ENCODE assay signal across 1 cellular context in the genomic region with DNA sequence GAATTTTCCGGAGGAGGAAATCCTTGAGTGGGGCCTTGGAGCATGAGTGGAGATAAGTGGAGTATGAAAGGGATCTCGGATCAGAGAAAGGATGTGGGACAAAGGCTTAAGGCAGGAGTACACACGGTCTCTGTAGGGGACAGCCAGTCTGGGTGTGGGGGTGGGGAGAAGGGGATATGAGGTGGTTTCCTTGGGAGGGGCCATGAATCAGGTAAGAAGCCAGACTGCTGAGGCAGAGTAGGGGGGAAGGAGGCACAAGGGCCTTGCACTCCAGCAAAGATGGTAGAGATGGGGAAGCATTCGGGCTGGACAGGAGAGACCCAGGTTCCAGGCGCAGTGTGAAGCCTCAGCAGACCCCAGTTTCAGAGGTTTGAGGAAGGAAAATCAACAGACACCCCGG.
A peak's percentile ranks its signal among the peaks of the same experiment; 100 is the strongest.
TF ChIP-seq lines count a peak whose summit lies in the region.

No MANE protein-coding gene starts in this region.

TF ChIP-seq in K562, 482 proteins besides CTCF, POLR2A, EP300 and RAD21:
- TF ChIP-seq, protein P1, sequence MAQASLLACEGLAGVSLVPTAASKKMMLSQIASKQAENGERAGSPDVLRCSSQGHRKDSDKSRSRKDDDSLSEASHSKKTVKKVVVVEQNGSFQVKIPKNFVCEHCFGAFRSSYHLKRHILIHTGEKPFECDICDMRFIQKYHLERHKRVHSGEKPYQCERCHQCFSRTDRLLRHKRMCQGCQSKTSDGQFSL (CRISPR knock-in tag; IDR thresholded peaks at IDR 0.05), result 0 out of 2 replicates have a peak, but pooled peaks have one; percentile 5
- TF ChIP-seq, protein P1 (tag; IDR thresholded peaks at IDR 0.05), result no peak
- TF ChIP-seq, protein P2, sequence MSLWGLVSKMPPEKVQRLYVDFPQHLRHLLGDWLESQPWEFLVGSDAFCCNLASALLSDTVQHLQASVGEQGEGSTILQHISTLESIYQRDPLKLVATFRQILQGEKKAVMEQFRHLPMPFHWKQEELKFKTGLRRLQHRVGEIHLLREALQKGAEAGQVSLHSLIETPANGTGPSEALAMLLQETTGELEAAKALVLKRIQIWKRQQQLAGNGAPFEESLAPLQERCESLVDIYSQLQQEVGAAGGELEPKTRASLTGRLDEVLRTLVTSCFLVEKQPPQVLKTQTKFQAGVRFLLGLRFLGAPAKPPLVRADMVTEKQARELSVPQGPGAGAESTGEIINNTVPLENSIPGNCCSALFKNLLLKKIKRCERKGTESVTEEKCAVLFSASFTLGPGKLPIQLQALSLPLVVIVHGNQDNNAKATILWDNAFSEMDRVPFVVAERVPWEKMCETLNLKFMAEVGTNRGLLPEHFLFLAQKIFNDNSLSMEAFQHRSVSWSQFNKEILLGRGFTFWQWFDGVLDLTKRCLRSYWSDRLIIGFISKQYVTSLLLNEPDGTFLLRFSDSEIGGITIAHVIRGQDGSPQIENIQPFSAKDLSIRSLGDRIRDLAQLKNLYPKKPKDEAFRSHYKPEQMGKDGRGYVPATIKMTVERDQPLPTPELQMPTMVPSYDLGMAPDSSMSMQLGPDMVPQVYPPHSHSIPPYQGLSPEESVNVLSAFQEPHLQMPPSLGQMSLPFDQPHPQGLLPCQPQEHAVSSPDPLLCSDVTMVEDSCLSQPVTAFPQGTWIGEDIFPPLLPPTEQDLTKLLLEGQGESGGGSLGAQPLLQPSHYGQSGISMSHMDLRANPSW (CRISPR knock-in tag; IDR thresholded peaks at IDR 0.05), result no peak
TF ChIP-seq in K562: peak in this region for 1.
